9 cellular contexts compared by ENCODE assay signal in the genomic region with DNA sequence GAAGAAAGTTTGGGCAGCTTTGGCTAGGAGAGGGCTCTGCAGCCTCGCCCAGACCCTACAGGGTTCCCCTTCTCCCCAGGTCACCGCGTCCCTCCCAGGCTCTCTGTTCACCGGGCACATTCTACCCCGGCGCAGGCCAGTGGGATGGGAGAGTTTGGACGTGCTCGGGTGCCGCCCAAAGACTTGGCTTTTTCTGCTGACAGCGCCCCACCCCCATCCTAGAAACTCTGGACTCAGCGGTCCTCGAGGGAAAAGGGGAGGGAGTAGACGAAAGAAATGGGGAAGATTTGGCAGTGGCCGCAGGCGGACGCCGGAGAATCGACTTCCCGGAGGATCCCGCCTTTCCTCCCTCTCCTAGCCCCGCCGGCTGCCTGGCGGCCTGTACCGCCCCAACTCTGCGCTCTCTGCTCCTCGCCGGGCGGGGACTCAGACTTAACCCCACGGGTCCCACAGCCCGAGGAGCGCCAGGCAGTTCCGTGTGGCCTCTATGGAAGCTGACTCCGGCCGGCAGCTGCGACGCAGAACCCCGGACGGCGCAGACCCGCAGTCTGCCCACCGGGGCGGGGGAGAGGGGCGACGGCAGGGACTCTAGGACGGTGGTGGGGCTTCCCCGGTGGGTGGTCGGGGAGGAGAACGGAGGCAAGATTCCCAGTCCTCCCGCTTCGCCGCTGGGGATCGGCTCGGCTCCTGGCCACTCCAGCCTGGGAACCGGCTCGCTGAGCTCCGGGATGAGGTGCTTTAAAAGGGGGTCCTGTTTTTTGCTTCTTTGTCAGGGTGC. TPM values are rescaled to one million over a fixed set of nuclear protein-coding genes. Genes with fewer than 3 reads are reported as not detected.
DNase-seq lines count a peak whose midpoint lies in the region; ATAC-seq, FAIRE-seq and TF ChIP-seq lines count a peak whose summit lies in the region.
"Had no signal": no experiment of that assay in that cellular context is flagged by ENCODE, and none has a peak within 500 bp of the region (broad histone marks: within the 10 kb centered on the region; RNA-seq: fewer than 3 reads in every experiment).

No MANE protein-coding gene starts in this region.

- H3K4me2 ChIP-seq in astrocyte (ENCODE audit: low read length) (peak overlapping the region; percentile 94), smooth muscle cell (peak overlapping the region; percentile 81)

- H3K27me3 ChIP-seq in HUES64 (ENCODE audit: insufficient read depth, low read length): peaks cover 97% of the 10 kb centered on the region
- H3K27me3 ChIP-seq in astrocyte (ENCODE audit: insufficient read depth, low read length): peaks cover 88% of the 10 kb centered on the region
- peaks cover 100% of the 10 kb centered on the region for H3K27me3 ChIP-seq in smooth muscle cell (ENCODE audit: low read depth)

- peak overlapping the region; percentile 83 for H3K4me3 Mint-ChIP-seq in astrocyte (ENCODE audit: unreplicated experiment)
- no peak overlapping the region for H3K4me3 Mint-ChIP-seq in activated CD8-positive, alpha-beta memory T cell treated with anti-CD3 and anti-CD28 coated beads, Interleukin-2, amount 10 ng/mL, durations not matched to agents 7 days and 5 days

- CTCF ChIA-PET in activated CD8-positive, alpha-beta memory T cell treated with anti-CD3 and anti-CD28 coated beads, Interleukin-2, amount 10 ng/mL, durations not matched to agents 7 days and 5 days (lab: Charles Lee): interaction anchor here (1.5 kb wide), 1 partner anchor 28 kb away, joined by 6 read pairs; no protein-coding TSS in a partner anchor

- H3K4me1 Mint-ChIP-seq in astrocyte (ENCODE audit: low read depth, unreplicated experiment): peaks cover 11% of the 10 kb centered on the region
- H3K4me1 Mint-ChIP-seq in activated CD8-positive, alpha-beta memory T cell treated with anti-CD3 and anti-CD28 coated beads, Interleukin-2, amount 10 ng/mL, durations not matched to agents 7 days and 5 days: peaks cover 24% of the 10 kb centered on the region

- ATAC-seq in activated CD8-positive, alpha-beta memory T cell treated with anti-CD3 and anti-CD28 coated beads, Interleukin-2, amount 10 ng/mL, durations not matched to agents 7 days and 5 days: no peak

- no peak overlapping the region for H3K9ac ChIP-seq in HUES64 (ENCODE audit: low read depth, low read length)
- peak overlapping the region; percentile 61 for H3K9ac ChIP-seq in astrocyte (ENCODE audit: low read length)
- no peak overlapping the region for H3K9ac ChIP-seq in smooth muscle cell (ENCODE audit: low read depth)

- no peak for TF ChIP-seq CTCF in astrocyte (IDR thresholded peaks at IDR 0.05; ENCODE audit: insufficient read depth, low read depth, low read length)
- TF ChIP-seq CTCF in smooth muscle cell (IDR thresholded peaks at IDR 0.05; ENCODE audit: borderline replicate concordance, insufficient read depth, poor library complexity, severe bottlenecking): no peak

- peak; percentile 84 for DNase-seq in AG20443 (ENCODE audit: low spot score)
- DNase-seq in astrocyte (ENCODE audit: low read depth): no peak
- no peak for DNase-seq in smooth muscle cell (lab: John Stamatoyannopoulos, UW; ENCODE audit: unreplicated experiment)
- no peak for DNase-seq in activated CD8-positive, alpha-beta memory T cell treated with anti-CD3 and anti-CD28 coated beads, Interleukin-2, amount 10 ng/mL, durations not matched to agents 7 days and 5 days
- no peak for DNase-seq in activated gamma-delta T cell (lab: John Stamatoyannopoulos, UW)
- no peak for DNase-seq in cerebellar cortex (ENCODE audit: low spot score)

- WGBS in HUES64: under 1% methylated on average over 55 of the region's 56 CpGs
- 1% methylated on average over 48 of the region's 56 CpGs for WGBS in smooth muscle cell (ENCODE audit: low lambda C conversion rate)

- peaks cover 59% of the 10 kb centered on the region for H3K27me3 Mint-ChIP-seq in astrocyte (ENCODE audit: low read depth, unreplicated experiment)
- H3K27me3 Mint-ChIP-seq in activated CD8-positive, alpha-beta memory T cell treated with anti-CD3 and anti-CD28 coated beads, Interleukin-2, amount 10 ng/mL, durations not matched to agents 7 days and 5 days: peaks cover 85% of the 10 kb centered on the region

- FAIRE-seq in astrocyte (lab: Jason Lieb, UNC): no peak

- H3K27ac ChIP-seq in HUES64 (ENCODE audit: low read depth, low read length) (no peak overlapping the region), astrocyte (ENCODE audit: low read depth, low read length) (peak overlapping the region; percentile 16), smooth muscle cell (ENCODE audit: low read depth) (no peak overlapping the region)

- peaks cover 12% of the 10 kb centered on the region for H3K9me3 Mint-ChIP-seq in astrocyte (ENCODE audit: unreplicated experiment)
- no peaks in the 10 kb centered on the region for H3K9me3 Mint-ChIP-seq in activated CD8-positive, alpha-beta memory T cell treated with anti-CD3 and anti-CD28 coated beads, Interleukin-2, amount 10 ng/mL, durations not matched to agents 7 days and 5 days (ENCODE audit: low read depth)

- peaks cover 10% of the 10 kb centered on the region for H4K20me1 ChIP-seq in astrocyte (ENCODE audit: insufficient read depth, low read length)
- H4K20me1 ChIP-seq in smooth muscle cell (ENCODE audit: low read depth): no peaks in the 10 kb centered on the region

- H3K79me2 ChIP-seq in astrocyte (ENCODE audit: insufficient read depth, low read length) (no peaks in the 10 kb centered on the region), smooth muscle cell (ENCODE audit: low read depth) (no peaks in the 10 kb centered on the region)

- peak overlapping the region; percentile 77 for H2AFZ ChIP-seq in astrocyte (ENCODE audit: low read depth, low read length)
- H2AFZ ChIP-seq in smooth muscle cell (ENCODE audit: low read depth): no peak overlapping the region

- H3K27ac Mint-ChIP-seq in astrocyte (ENCODE audit: unreplicated experiment): peak overlapping the region; percentile 47
- H3K27ac Mint-ChIP-seq in activated CD8-positive, alpha-beta memory T cell treated with anti-CD3 and anti-CD28 coated beads, Interleukin-2, amount 10 ng/mL, durations not matched to agents 7 days and 5 days: no peak overlapping the region

- no peaks in the 10 kb centered on the region for H3K36me3 ChIP-seq in HUES64 (ENCODE audit: insufficient read depth, low read length)
- H3K36me3 ChIP-seq in astrocyte (ENCODE audit: insufficient read depth, low read length): no peaks in the 10 kb centered on the region
- H3K36me3 ChIP-seq in smooth muscle cell (ENCODE audit: low read depth): no peaks in the 10 kb centered on the region

- H3K9me3 ChIP-seq in HUES64 (ENCODE audit: insufficient read depth, low read depth, low read length): no peaks in the 10 kb centered on the region
- H3K9me3 ChIP-seq in astrocyte (ENCODE audit: insufficient read depth, low read depth, low read length): peaks cover 11% of the 10 kb centered on the region
- no peaks in the 10 kb centered on the region for H3K9me3 ChIP-seq in smooth muscle cell (replicated peaks; ENCODE audit: low read depth)

- H3F3A ChIP-seq in smooth muscle cell (ENCODE audit: low read depth): no peaks in the 10 kb centered on the region

- H3K36me3 Mint-ChIP-seq in astrocyte (ENCODE audit: low read depth, unreplicated experiment): peaks cover 17% of the 10 kb centered on the region
- peaks cover 1% of the 10 kb centered on the region for H3K36me3 Mint-ChIP-seq in activated CD8-positive, alpha-beta memory T cell treated with anti-CD3 and anti-CD28 coated beads, Interleukin-2, amount 10 ng/mL, durations not matched to agents 7 days and 5 days

- peak overlapping the region; percentile 52 for H3K4me3 ChIP-seq in HUES64 (ENCODE audit: low read length)
- peak overlapping the region; percentile 52 for H3K4me3 ChIP-seq in astrocyte (ENCODE audit: insufficient read depth, low read depth, low read length)
- H3K4me3 ChIP-seq in iPS-11a (ENCODE audit: low read depth, low read length): peak overlapping the region; percentile 33
- peak overlapping the region; percentile 44 for H3K4me3 ChIP-seq in smooth muscle cell

- peaks cover 27% of the 10 kb centered on the region for H3K4me1 ChIP-seq in HUES64 (ENCODE audit: insufficient read depth, low read length)
- peaks cover 31% of the 10 kb centered on the region for H3K4me1 ChIP-seq in astrocyte (ENCODE audit: insufficient read depth, low read length)
- peaks cover 20% of the 10 kb centered on the region for H3K4me1 ChIP-seq in smooth muscle cell (ENCODE audit: low read depth)

RNA-seq across cellular contexts. Expression of a gene that starts 0.9 kb away (rescaled TPM):
- 0.25 TPM for polyA plus RNA-seq in HUES64 (2013, experiment 1 of 2)
- 0.32 TPM for polyA plus RNA-seq in HUES64 (2013, experiment 2 of 2)
- total RNA-seq in astrocyte (7.4 and 10.1 TPM in 2 replicates), smooth muscle cell (0.18 and 2.1 TPM in 2 replicates)
- not detected in 2 replicates for polyA plus RNA-seq in smooth muscle cell
- total RNA-seq in activated CD8-positive, alpha-beta memory T cell treated with anti-CD3 and anti-CD28 coated beads, Interleukin-2, amount 10 ng/mL, durations not matched to agents 7 days and 5 days: not detected
- total RNA-seq: liver had no signal
- polyA plus RNA-seq: liver had no signal
